Comparison of ENCODE assay signal across 8 cellular contexts in genomic region chr6:35736293-35736894, GRCh38. TPM values are rescaled to one million over a fixed set of nuclear protein-coding genes. Genes with fewer than 3 reads are reported as not detected.
A peak's percentile ranks its signal among the peaks of the same experiment; 100 is the strongest.
DNase-seq lines count a peak whose midpoint lies in the region; ATAC-seq and TF ChIP-seq lines count a peak whose summit lies in the region.

No MANE protein-coding gene starts in this region.

- intact Hi-C loops in left colon (cut with DNase I, micrococcal nuclease), result loop anchor here (2.0 to 10.0 kb wide), 4 partner anchors 149 to 214 kb away; no protein-coding TSS in a partner anchor

- peak; percentile 52 to 55 for ATAC-seq in activated CD4-positive, CD25-positive, alpha-beta regulatory T cell treated with anti-CD3 and anti-CD28 coated beads, Interleukin-2, amount 50 U/mL, for 24 hours
- peak; percentile 37 for ATAC-seq in left colon
- no peak for ATAC-seq in GM19324 (IDR thresholded peaks at IDR 0.05; ENCODE audit: low FRiP score, unreplicated experiment)

- peak; percentile 12 for DNase-seq in NCI-H2107 treated with DMSO at 0.1 percent for 48 hours (lab: John Stamatoyannopoulos, UW; ENCODE audit: unreplicated experiment)
- DNase-seq in NCI-H2107 (lab: John Stamatoyannopoulos, UW), result no peak
- peak; percentile 42 for DNase-seq in NCI-H2029 (lab: John Stamatoyannopoulos, UW)
- peak; percentile 74 to 75 for DNase-seq in cardiac fibroblast (ENCODE audit: low read depth in 2 of 2)
- DNase-seq in left colon, result peak; percentile 73 to 87
- peak; percentile 75 to 82 for DNase-seq in stimulated activated CD4-positive, alpha-beta T cell treated with anti-CD3 and anti-CD28 coated beads, Interleukin-4, amount 100 ng/mL, for 48 hours (ENCODE audit: low read depth in 2 of 2)

- H3K4me3 ChIP-seq in cardiac fibroblast (replicated peaks in 1 of 2; ENCODE audit: low read depth in 2 of 2, low read length in 2 of 2), result no peak overlapping the region

- peak; percentile 94 for TF ChIP-seq CTCF in cardiac fibroblast (IDR thresholded peaks at IDR 0.05; ENCODE audit: low read depth, low read length)

RNA-seq across cellular contexts. Expression of gene ARMC12, which starts 0.4 kb away (rescaled TPM):
- total RNA-seq in left colon, result under 1 TPM in 1 of 2 donors, not detected in 1; 0.46 TPM

RNA-seq across cellular contexts. Expression of gene CLPSL2, which starts 40.0 kb away (rescaled TPM):
- not detected for total RNA-seq in left colon

RNA-seq across cellular contexts. Expression of gene CLPSL1, which starts 44.4 kb away (rescaled TPM):
- not detected for total RNA-seq in left colon

RNA-seq across cellular contexts. Expression of gene FKBP5, which starts 47.7 kb away (rescaled TPM):
- total RNA-seq in left colon, result 100 to 1,000 TPM in 1 of 2 donors, 10 to 100 TPM in 1; 40.3 to 252 TPM
